Comparison of ENCODE assay signal across 9 cellular contexts in the genomic region with DNA sequence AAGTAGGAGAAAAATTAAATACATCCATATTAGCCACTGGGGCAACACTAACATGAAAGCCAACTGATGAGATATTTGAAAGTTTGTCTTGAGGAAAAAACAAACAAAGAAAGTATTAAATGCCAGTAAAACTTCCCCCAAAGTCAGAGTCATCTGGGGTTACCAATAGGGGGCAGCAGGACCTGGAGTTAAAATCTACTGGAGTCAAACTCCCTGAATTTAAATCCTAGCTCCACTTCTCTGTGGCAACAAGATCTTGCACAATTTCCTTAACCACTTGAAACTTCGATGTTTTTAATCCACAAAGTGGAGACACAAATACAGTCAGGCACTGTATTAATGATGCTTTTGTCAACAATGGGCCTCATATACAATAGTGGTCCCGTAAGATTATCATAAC. TPM values are rescaled to one million over a fixed set of nuclear protein-coding genes. Genes with fewer than 3 reads are reported as not detected.
A peak's percentile ranks its signal among the peaks of the same experiment; 100 is the strongest.
DNase-seq lines count a peak whose midpoint lies in the region; ATAC-seq and TF ChIP-seq lines count a peak whose summit lies in the region.
"Had no signal": no experiment of that assay in that cellular context is flagged by ENCODE, and none has a peak within 500 bp of the region (broad histone marks: within the 10 kb centered on the region; RNA-seq: fewer than 3 reads in every experiment).

No MANE protein-coding gene starts in this region.

- H3K4me3 Mint-ChIP-seq in osteocyte (ENCODE audit: unreplicated experiment): no peak overlapping the region
- H3K4me3 Mint-ChIP-seq: naive B cell had no signal

- H3K27me3 Mint-ChIP-seq in osteocyte (ENCODE audit: unreplicated experiment): no peaks in the 10 kb centered on the region
- H3K27me3 Mint-ChIP-seq: naive B cell had no signal

- no peaks in the 10 kb centered on the region for H3K36me3 Mint-ChIP-seq in osteocyte (ENCODE audit: unreplicated experiment)
- H3K36me3 Mint-ChIP-seq: naive B cell had no signal

- ATAC-seq in GM21515 (IDR thresholded peaks at IDR 0.05; ENCODE audit: unreplicated experiment) (no peak), HG02623 (IDR thresholded peaks at IDR 0.05; ENCODE audit: unreplicated experiment) (no peak)

- no peak overlapping the region for H3K27ac Mint-ChIP-seq in osteocyte (ENCODE audit: unreplicated experiment)

- H3K4me1 Mint-ChIP-seq in osteocyte (ENCODE audit: unreplicated experiment): no peaks in the 10 kb centered on the region
- H3K4me1 Mint-ChIP-seq: naive B cell had no signal

- no peak overlapping the region for H3K4me3 ChIP-seq in NB4 (ENCODE audit: low read depth, low read length)

- TF ChIP-seq CTCF in GM10266 (IDR thresholded peaks at IDR 0.05; ENCODE audit: control insufficient read depth, insufficient read depth, low read depth, missing control alignments) (peak; percentile 31), NB4 (IDR thresholded peaks at IDR 0.05; ENCODE audit: low read depth, low read length) (peak; percentile 85), osteocyte (IDR thresholded peaks at IDR 0.05) (peak; percentile 33)

- peaks cover 13% of the 10 kb centered on the region for H3K9me3 Mint-ChIP-seq in osteocyte (ENCODE audit: unreplicated experiment)

- peak; percentile 17 for DNase-seq in GM10266 (ENCODE audit: extremely low spot score)
- peak; percentile 90 for DNase-seq in NB4 (ENCODE audit: low read depth)
- DNase-seq in dermis microvascular lymphatic vessel endothelial cell (ENCODE audit: low read depth in 2 of 2): peak; percentile 7 to 65
- no peak for DNase-seq in osteocyte (ENCODE audit: extremely low spot score, unreplicated experiment)
- no peak for DNase-seq in NCI-H1930 (lab: John Stamatoyannopoulos, UW)
- DNase-seq: naive B cell had no signal

- no peak for TF ChIP-seq POLR2A in NB4 (IDR thresholded peaks at IDR 0.05; ENCODE audit: extremely low read depth, insufficient read length)

RNA-seq across cellular contexts. Expression of gene PLEKHG7, which starts 14.4 kb away (rescaled TPM):
- total RNA-seq in dermis microvascular lymphatic vessel endothelial cell: not detected in 2 replicates
- total RNA-seq in osteocyte: not detected in 2 replicates
- total RNA-seq: cardiac septum had no signal

Comparison
In these comparisons a context has a peak if more than half of its experiments do, and no peak if none do; other contexts are left out.
1. DNase-seq: peak in GM10266 (single experiment), NB4 (single experiment) and dermis microvascular lymphatic vessel endothelial cell (2 of 2); none in osteocyte (single experiment) and NCI-H1930 (0 of 2).
2. CTCF ChIP-seq: peak in every context shown above with its lines; median percentile 85 in NB4; 33 in osteocyte; 31 in GM10266.